ENCODE assay signal across 11 cellular contexts in genomic region chr14:63737582-63738006, GRCh38. TPM values are rescaled to one million over a fixed set of nuclear protein-coding genes. Genes with fewer than 3 reads are reported as not detected.
A peak's percentile ranks its signal among the peaks of the same experiment; 100 is the strongest.
DNase-seq lines count a peak whose midpoint lies in the region; ATAC-seq and TF ChIP-seq lines count a peak whose summit lies in the region.
"Had no signal": no experiment of that assay in that cellular context is flagged by ENCODE, and none has a peak within 500 bp of the region (broad histone marks: within the 10 kb centered on the region; RNA-seq: fewer than 3 reads in every experiment).

No MANE protein-coding gene starts in this region.

- POLR2A ChIA-PET in activated CD8-positive, alpha-beta T cell treated with anti-CD3 and anti-CD28 coated beads, Interleukin-2, amount 10 ng/mL, durations not matched to agents 7 days and 5 days (lab: Charles Lee): interaction anchor here (0.7 to 1.9 kb wide), 3 partner anchors 10 to 96 kb away, joined by 4 to 9 read pairs (median 4); partner anchors contain the start of genes SGPP1 and WDR89
- POLR2A ChIA-PET in A673 (lab: Charles Lee; ENCODE audit: low non-redundant PET): no interaction called here

- peaks cover 16% of the 10 kb centered on the region for H3K4me1 Mint-ChIP-seq in activated CD8-positive, alpha-beta T cell treated with anti-CD3 and anti-CD28 coated beads, Interleukin-2, amount 10 ng/mL, durations not matched to agents 7 days and 5 days (ENCODE audit: low read depth)

- H3K27ac ChIP-seq in A673 (ENCODE audit: low read depth, low read length, poor library complexity, severe bottlenecking) (no peak overlapping the region), tibial artery (no peak overlapping the region)
- H3K27ac ChIP-seq: colonic mucosa had no signal

- H3K4me1 ChIP-seq in A673 (ENCODE audit: insufficient read depth, low read length, poor library complexity, severe bottlenecking): no peaks in the 10 kb centered on the region
- H3K4me1 ChIP-seq in tibial artery: no peaks in the 10 kb centered on the region
- H3K4me1 ChIP-seq: colonic mucosa had no signal

- H3K4me3 Mint-ChIP-seq in activated CD8-positive, alpha-beta T cell treated with anti-CD3 and anti-CD28 coated beads, Interleukin-2, amount 10 ng/mL, durations not matched to agents 7 days and 5 days: peak overlapping the region; percentile 64

- BruUV-seq in A673 (replicated peaks; lab: Mats Ljungman, UMichigan): no TSS peak

- intact Hi-C loops in A673 (cut with micrococcal nuclease; ENCODE audit: unreplicated experiment): no loop called here
- intact Hi-C loops in tibial artery (cut with DNase I; ENCODE audit: low total_unique reads): no loop called here

- CTCF ChIA-PET in activated CD8-positive, alpha-beta T cell treated with anti-CD3 and anti-CD28 coated beads, Interleukin-2, amount 10 ng/mL, durations not matched to agents 7 days and 5 days (lab: Charles Lee): interaction anchor here (1.3 to 5.1 kb wide), 4 partner anchors 9 to 104 kb away, joined by 3 to 26 read pairs (median 10); no protein-coding TSS in a partner anchor
- CTCF ChIA-PET in A673 (lab: Charles Lee): no interaction called here

- ATAC-seq in GM18511 (IDR thresholded peaks at IDR 0.05; ENCODE audit: unreplicated experiment) (peak; percentile 97), GM19467 (IDR thresholded peaks at IDR 0.05; ENCODE audit: unreplicated experiment) (peak; percentile 80), HG03066 (IDR thresholded peaks at IDR 0.05; ENCODE audit: low read depth, unreplicated experiment) (peak; percentile 91)
- peak; percentile 88 for ATAC-seq in activated CD8-positive, alpha-beta T cell treated with anti-CD3 and anti-CD28 coated beads, Interleukin-2, amount 10 ng/mL, durations not matched to agents 7 days and 5 days

- H3K4me3 ChIP-seq in A673 (ENCODE audit: low read depth, low read length, poor library complexity, severe bottlenecking): no peak overlapping the region
- no peak overlapping the region for H3K4me3 ChIP-seq in tibial artery
- H3K4me3 ChIP-seq: colonic mucosa had no signal

- no peaks in the 10 kb centered on the region for H3K9me3 ChIP-seq in A673 (ENCODE audit: low read depth, low read length, poor library complexity, severe bottlenecking)
- H3K9me3 ChIP-seq in tibial artery: no peaks in the 10 kb centered on the region
- H3K9me3 ChIP-seq: colonic mucosa had no signal

- H3K27ac Mint-ChIP-seq in activated CD8-positive, alpha-beta T cell treated with anti-CD3 and anti-CD28 coated beads, Interleukin-2, amount 10 ng/mL, durations not matched to agents 7 days and 5 days: peak overlapping the region; percentile 89

- peak; percentile 36 for DNase-seq in activated CD8-positive, alpha-beta T cell treated with anti-CD3 and anti-CD28 coated beads, Interleukin-2, amount 10 ng/mL, durations not matched to agents 7 days and 5 days
- no peak for DNase-seq in A673 (ENCODE audit: low spot score)
- DNase-seq in tibial artery: no peak
- no peak for DNase-seq in COR-L47 (lab: John Stamatoyannopoulos, UW)
- DNase-seq in mesenteric fat pad (ENCODE audit: low spot score): no peak
- DNase-seq: colonic mucosa, GF-D8, nucleus accumbens had no signal

- no peaks in the 10 kb centered on the region for H3K36me3 ChIP-seq in A673 (ENCODE audit: insufficient read depth, low read length, poor library complexity, severe bottlenecking)
- H3K36me3 ChIP-seq in tibial artery: no peaks in the 10 kb centered on the region
- H3K36me3 ChIP-seq: colonic mucosa had no signal

- H3K36me3 Mint-ChIP-seq in activated CD8-positive, alpha-beta T cell treated with anti-CD3 and anti-CD28 coated beads, Interleukin-2, amount 10 ng/mL, durations not matched to agents 7 days and 5 days (ENCODE audit: low read depth): no peaks in the 10 kb centered on the region

- peaks cover 3% of the 10 kb centered on the region for H3K27me3 Mint-ChIP-seq in activated CD8-positive, alpha-beta T cell treated with anti-CD3 and anti-CD28 coated beads, Interleukin-2, amount 10 ng/mL, durations not matched to agents 7 days and 5 days (ENCODE audit: low read depth)

- no peaks in the 10 kb centered on the region for H3K9me3 Mint-ChIP-seq in activated CD8-positive, alpha-beta T cell treated with anti-CD3 and anti-CD28 coated beads, Interleukin-2, amount 10 ng/mL, durations not matched to agents 7 days and 5 days (ENCODE audit: insufficient read depth)

- no peak for TF ChIP-seq CTCF in A673 (conservative IDR thresholded peaks at IDR 0.05; ENCODE audit: low read depth, low read length)
- no peak for TF ChIP-seq CTCF in tibial artery (IDR thresholded peaks at IDR 0.05)

- H3K27me3 ChIP-seq in A673 (replicated peaks; ENCODE audit: insufficient read depth, low read depth, low read length, poor library complexity) (no peaks in the 10 kb centered on the region), tibial artery (peaks cover 0 to 3% of the 10 kb centered on the region in 2 donors)
- H3K27me3 ChIP-seq: colonic mucosa had no signal

RNA-seq across cellular contexts. Expression of gene SGPP1, which starts 9.7 kb away (rescaled TPM):
- total RNA-seq in activated CD8-positive, alpha-beta T cell treated with anti-CD3 and anti-CD28 coated beads, Interleukin-2, amount 10 ng/mL, durations not matched to agents 7 days and 5 days: 10 to 100 TPM; 18.2 to 19.9 TPM
- total RNA-seq in A673 (2021): 12.8 and 13.5 TPM in 2 replicates
- 20.2 TPM for total RNA-seq in mesenteric fat pad
